28 cellular contexts compared by ENCODE assay signal in genomic region chr10:99814143-99814542, GRCh38. TPM values are rescaled to one million over a fixed set of nuclear protein-coding genes. Genes with fewer than 3 reads are reported as not detected.
DNase-seq lines count a peak whose midpoint lies in the region; ATAC-seq, FAIRE-seq and TF ChIP-seq lines count a peak whose summit lies in the region.
"Had no signal": no experiment of that assay in that cellular context is flagged by ENCODE, and none has a peak within 500 bp of the region (broad histone marks: within the 10 kb centered on the region; RNA-seq: fewer than 3 reads in every experiment).

No MANE protein-coding gene starts in this region.

- no peaks in the 10 kb centered on the region for H3K9me3 Mint-ChIP-seq in activated CD8-positive, alpha-beta T cell treated with anti-CD3 and anti-CD28 coated beads for 36 hours
- no peaks in the 10 kb centered on the region for H3K9me3 Mint-ChIP-seq in activated CD8-positive, alpha-beta T cell treated with anti-CD3 and anti-CD28 coated beads, Interleukin-2, amount 10 ng/mL, durations not matched to agents 7 days and 5 days (ENCODE audit: insufficient read depth)
- H3K9me3 Mint-ChIP-seq: CD8-positive, alpha-beta memory T cell had no signal

- H3K4me3 ChIP-seq in HepG2 (replicated peaks in 1 of 3; ENCODE audit: insufficient read depth in 1 of 3, low read depth in 2 of 3, low read length in 3 of 3): no peak overlapping the region
- H3K4me3 ChIP-seq: BLaER1, GM12878 had no signal

- H3K36me3 Mint-ChIP-seq in activated CD8-positive, alpha-beta T cell treated with anti-CD3 and anti-CD28 coated beads for 36 hours (ENCODE audit: low read depth): no peaks in the 10 kb centered on the region
- H3K36me3 Mint-ChIP-seq in activated CD8-positive, alpha-beta T cell treated with anti-CD3 and anti-CD28 coated beads, Interleukin-2, amount 10 ng/mL, durations not matched to agents 7 days and 5 days (ENCODE audit: low read depth): no peaks in the 10 kb centered on the region
- H3K36me3 Mint-ChIP-seq: CD14-positive monocyte had no signal

- TF ChIP-seq EP300 in HepG2 (IDR thresholded peaks at IDR 0.05; ENCODE audit: low read depth in 2 of 2, low read length in 2 of 2): no peak
- TF ChIP-seq EP300 in HepG2 (CRISPR knock-in tag; IDR thresholded peaks at IDR 0.05; ENCODE audit: borderline replicate concordance): no peak

- 65% methylated on average over 7 of the region's 8 CpGs for WGBS in HepG2 (ENCODE audit: low lambda C conversion rate)

- no peaks in the 10 kb centered on the region for H3K27me3 ChIP-seq in HepG2 (ENCODE audit: control insufficient read depth in 1 of 2, insufficient read depth in 2 of 2, low read length in 2 of 2)
- H3K27me3 ChIP-seq: BE2C, BLaER1 had no signal

- H3K9me3 ChIP-seq in HepG2 (ENCODE audit: low read length): no peaks in the 10 kb centered on the region
- H3K9me3 ChIP-seq: BE2C, BLaER1 had no signal

- H3K27me3 Mint-ChIP-seq in activated CD8-positive, alpha-beta T cell treated with anti-CD3 and anti-CD28 coated beads for 36 hours: no peaks in the 10 kb centered on the region
- no peaks in the 10 kb centered on the region for H3K27me3 Mint-ChIP-seq in activated CD8-positive, alpha-beta T cell treated with anti-CD3 and anti-CD28 coated beads, Interleukin-2, amount 10 ng/mL, durations not matched to agents 7 days and 5 days (ENCODE audit: low read depth)
- H3K27me3 Mint-ChIP-seq: CD4-positive, alpha-beta memory T cell; CD4-positive, CD25-positive, alpha-beta regulatory T cell had no signal

- peaks cover 44 to 83% of the 10 kb centered on the region in 2 experiments for H3K36me3 ChIP-seq in HepG2 (replicated peaks in 1 of 2; ENCODE audit: control insufficient read depth in 1 of 2, insufficient read depth in 2 of 2, low read length in 2 of 2)
- H3K36me3 ChIP-seq: BE2C, BLaER1 had no signal

- ATAC-seq in activated CD8-positive, alpha-beta T cell treated with anti-CD3 and anti-CD28 coated beads for 36 hours: peak; percentile 13
- ATAC-seq in activated CD8-positive, alpha-beta T cell treated with anti-CD3 and anti-CD28 coated beads, Interleukin-2, amount 10 ng/mL, durations not matched to agents 7 days and 5 days: no peak
- ATAC-seq in HepG2 (no peak), GM19023 (IDR thresholded peaks at IDR 0.05; ENCODE audit: unreplicated experiment) (no peak)
- ATAC-seq: GM12878 had no signal

- peak; percentile 83 for FAIRE-seq in HTR-8/SVneo (lab: Jason Lieb, UNC)
- no peak for FAIRE-seq in HepG2 (lab: Jason Lieb, UNC)
- FAIRE-seq in urothelium cell line (lab: Jason Lieb, UNC): peak; percentile 48
- FAIRE-seq: GM12878, GM12892, GM18507, GM19239 had no signal

- H3K27ac Mint-ChIP-seq in activated CD8-positive, alpha-beta T cell treated with anti-CD3 and anti-CD28 coated beads for 36 hours: no peak overlapping the region
- H3K27ac Mint-ChIP-seq in activated CD8-positive, alpha-beta T cell treated with anti-CD3 and anti-CD28 coated beads, Interleukin-2, amount 10 ng/mL, durations not matched to agents 7 days and 5 days: no peak overlapping the region
- H3K27ac Mint-ChIP-seq: CD14-positive monocyte; CD4-positive, CD25-positive, alpha-beta regulatory T cell; CD8-positive, alpha-beta memory T cell had no signal

- no peak for TF ChIP-seq POLR2A in HepG2 (IDR thresholded peaks at IDR 0.05; ENCODE audit: insufficient read depth in 1 of 2, low read depth in 2 of 2, low read length in 2 of 2)

- CTCF ChIA-PET in activated CD8-positive, alpha-beta T cell treated with anti-CD3 and anti-CD28 coated beads for 36 hours (lab: Charles Lee): no interaction called here
- CTCF ChIA-PET in activated CD8-positive, alpha-beta T cell treated with anti-CD3 and anti-CD28 coated beads, Interleukin-2, amount 10 ng/mL, durations not matched to agents 7 days and 5 days (lab: Charles Lee): no interaction called here
- CTCF ChIA-PET in HepG2 (lab: Yijun Ruan, JAX; ENCODE audit: low intra/inter-chr PET ratio, low total read pairs): no interaction called here

- no TSS peak for BruUV-seq in HepG2 (replicated peaks; lab: Mats Ljungman, UMichigan)

- in situ Hi-C loops in HepG2 (cut with HindIII; ENCODE audit: extremely low pct_ligation_motif_present, low pct_unique_long_range_greater_than_20kb): no loop called here

- H2AFZ ChIP-seq in HepG2 (ENCODE audit: low read length): no peak overlapping the region

- no peak overlapping the region for H3K27ac ChIP-seq in HepG2 (ENCODE audit: extremely low read length, insufficient read depth, low read length)
- H3K27ac ChIP-seq: BLaER1 had no signal

- TF ChIP-seq RAD21 in HepG2 (CRISPR knock-in tag; IDR thresholded peaks at IDR 0.05): no peak

- no peak for DNase-seq in activated CD8-positive, alpha-beta T cell treated with anti-CD3 and anti-CD28 coated beads for 36 hours
- no peak for DNase-seq in activated CD8-positive, alpha-beta T cell treated with anti-CD3 and anti-CD28 coated beads, Interleukin-2, amount 10 ng/mL, durations not matched to agents 7 days and 5 days
- no peak for DNase-seq in HTR-8/SVneo (ENCODE audit: insufficient read length, low spot score)
- DNase-seq in HepG2 (ENCODE audit: low spot score): no peak
- DNase-seq in urothelium cell line (ENCODE audit: low spot score): no peak
- DNase-seq in islet precursor cell: no peak
- no peak for DNase-seq in dedifferentiated amniotic fluid mesenchymal stem cell (ENCODE audit: extremely low spot score)
- DNase-seq: ACHN; BE2C; C1 segment of cervical spinal cord; CD4-positive, alpha-beta memory T cell; CD4-positive, CD25-positive, alpha-beta regulatory T cell; CD8-positive, alpha-beta memory T cell; COR-L47; DMS 273 treated with DMSO at 0.1 percent for 48 hours; DMS153; DMS53; DMS79; DND-41; EL; GDM1 had no signal

- no peaks in the 10 kb centered on the region for H3K4me1 ChIP-seq in HepG2 (ENCODE audit: insufficient read depth, low read length)
- H3K4me1 ChIP-seq: BE2C, BLaER1 had no signal

- no peaks in the 10 kb centered on the region for H3K79me2 ChIP-seq in HepG2 (ENCODE audit: insufficient read depth, low read length)

- no peak overlapping the region for H3K4me2 ChIP-seq in HepG2 (ENCODE audit: low read depth, low read length)
- H3K4me2 ChIP-seq: BLaER1 had no signal

- POLR2A ChIA-PET in activated CD8-positive, alpha-beta T cell treated with anti-CD3 and anti-CD28 coated beads for 36 hours (lab: Charles Lee): no interaction called here
- POLR2A ChIA-PET in activated CD8-positive, alpha-beta T cell treated with anti-CD3 and anti-CD28 coated beads, Interleukin-2, amount 10 ng/mL, durations not matched to agents 7 days and 5 days (lab: Charles Lee): no interaction called here
- POLR2A ChIA-PET in HepG2 (lab: Yijun Ruan, JAX): no interaction called here

- TF ChIP-seq CTCF in activated CD8-positive, alpha-beta T cell treated with anti-CD3 and anti-CD28 coated beads for 36 hours (IDR thresholded peaks at IDR 0.05): no peak
- no peak for TF ChIP-seq CTCF in HepG2 (CRISPR knock-in tag; IDR thresholded peaks at IDR 0.05)

- H3K9ac ChIP-seq in HepG2 (ENCODE audit: insufficient read depth, low read depth, low read length): no peak overlapping the region
- H3K9ac ChIP-seq: BLaER1 had no signal

- no peak overlapping the region for H3K4me3 Mint-ChIP-seq in activated CD8-positive, alpha-beta T cell treated with anti-CD3 and anti-CD28 coated beads for 36 hours
- no peak overlapping the region for H3K4me3 Mint-ChIP-seq in activated CD8-positive, alpha-beta T cell treated with anti-CD3 and anti-CD28 coated beads, Interleukin-2, amount 10 ng/mL, durations not matched to agents 7 days and 5 days
- H3K4me3 Mint-ChIP-seq: CD14-positive monocyte; CD4-positive, alpha-beta memory T cell; CD4-positive, CD25-positive, alpha-beta regulatory T cell; CD8-positive, alpha-beta memory T cell had no signal

- H3K4me1 Mint-ChIP-seq in activated CD8-positive, alpha-beta T cell treated with anti-CD3 and anti-CD28 coated beads for 36 hours (ENCODE audit: low read depth): no peaks in the 10 kb centered on the region
- H3K4me1 Mint-ChIP-seq in activated CD8-positive, alpha-beta T cell treated with anti-CD3 and anti-CD28 coated beads, Interleukin-2, amount 10 ng/mL, durations not matched to agents 7 days and 5 days (ENCODE audit: low read depth): no peaks in the 10 kb centered on the region
- H3K4me1 Mint-ChIP-seq: CD4-positive, alpha-beta memory T cell; CD8-positive, alpha-beta memory T cell had no signal

- intact Hi-C loops in activated CD8-positive, alpha-beta T cell treated with anti-CD3 and anti-CD28 coated beads for 36 hours (cut with micrococcal nuclease): no loop called here
- intact Hi-C loops in HepG2 (cut with micrococcal nuclease; ENCODE audit: unreplicated experiment): no loop called here

- no peaks in the 10 kb centered on the region; the same call in 1 of the 2 replicates for H4K20me1 ChIP-seq in HepG2 (ENCODE audit: insufficient read depth, low read length)
- H4K20me1 ChIP-seq: BLaER1 had no signal

RNA-seq across cellular contexts. Expression of gene ABCC2, which starts 31.7 kb away (rescaled TPM):
- total RNA-seq in activated CD8-positive, alpha-beta T cell treated with anti-CD3 and anti-CD28 coated beads for 36 hours: 1 to 10 TPM in 1 of 2 experiments, under 1 TPM in 1; 0.87 to 1.0 TPM
- total RNA-seq in activated CD8-positive, alpha-beta T cell treated with anti-CD3 and anti-CD28 coated beads, Interleukin-2, amount 10 ng/mL, durations not matched to agents 7 days and 5 days: under 1 TPM; 0.76 to 0.97 TPM
- total RNA-seq in HepG2 (2016; rRNA removed; fragmentation: Illumina TruSeq; extraction: Trizol): 69.6 and 181 TPM in 2 replicates
- total RNA-seq in HepG2 (2016; cell fraction: cytosol; rRNA removed; fragmentation: Illumina TruSeq; extraction: Trizol; ENCODE audit: low read depth): 31.3 and 40.8 TPM in 2 replicates
- 67.7 and 182 TPM in 2 replicates for total RNA-seq in HepG2 (2016; cell fraction: insoluble cytoplasmic fraction; rRNA removed; fragmentation: Illumina TruSeq; extraction: Trizol)
- 50.0 and 56.1 TPM in 2 replicates for total RNA-seq in HepG2 (2016; cell fraction: membrane; rRNA removed; fragmentation: Illumina TruSeq; extraction: Trizol)
- 355 and 375 TPM in 2 replicates for total RNA-seq in HepG2 (2016; cell fraction: nucleus; rRNA removed; fragmentation: Illumina TruSeq; extraction: Trizol)
- 494 and 497 TPM in 2 replicates for polyA plus RNA-seq in HepG2 (2011; rRNA removed)
- 143 and 146 TPM in 2 replicates for polyA plus RNA-seq in HepG2 (2011; cell fraction: cytosol; rRNA removed)
- 1,936 and 2,090 TPM in 2 replicates for polyA plus RNA-seq in HepG2 (2011; cell fraction: nucleus; rRNA removed)
- polyA plus RNA-seq in HepG2 (2012): 190 and 211 TPM in 2 replicates
- 15.4 and 16.6 TPM in 2 replicates for polyA plus RNA-seq in HepG2 (2016; cell fraction: cytosol; fragmentation: Illumina TruSeq; extraction: Trizol; ENCODE audit: low read depth)
- 60.6 and 62.7 TPM in 2 replicates for polyA plus RNA-seq in HepG2 (2016; cell fraction: insoluble cytoplasmic fraction; fragmentation: Illumina TruSeq; extraction: Trizol; ENCODE audit: low read depth)
- polyA plus RNA-seq in HepG2 (2016; cell fraction: membrane; fragmentation: Illumina TruSeq; extraction: Trizol; ENCODE audit: low read depth): 30.7 and 37.6 TPM in 2 replicates
- polyA plus RNA-seq in HepG2 (2016; cell fraction: nucleus; fragmentation: Illumina TruSeq; extraction: Trizol; ENCODE audit: insufficient read depth, low read depth): 729 and 777 TPM in 2 replicates
- polyA minus RNA-seq in HepG2 (2011; rRNA and poly(A)+ RNA removed; ENCODE audit: low replicate concordance): 436 and 561 TPM in 2 replicates
- 86.9 and 93.4 TPM in 2 replicates for polyA minus RNA-seq in HepG2 (2011; cell fraction: cytosol; rRNA and poly(A)+ RNA removed)
- 718 and 929 TPM in 2 replicates for polyA minus RNA-seq in HepG2 (2011; cell fraction: nucleus; rRNA and poly(A)+ RNA removed)

Comparison
In these comparisons a context has a peak if more than half of its experiments do, and no peak if none do; other contexts are left out.
1. RNA of gene ABCC2, which starts 31.7 kb away (total RNA-seq): 31.3 to 375 TPM in HepG2; 0.87 to 1.0 TPM in activated CD8-positive, alpha-beta T cell treated with anti-CD3 and anti-CD28 coated beads for 36 hours and 0.76 to 0.97 TPM in activated CD8-positive, alpha-beta T cell treated with anti-CD3 and anti-CD28 coated beads, Interleukin-2, amount 10 ng/mL, durations not matched to agents 7 days and 5 days; every median in the first group is over 10 times any median in the second.